ENCODE assay signal across 8 cellular contexts in genomic region chr19:18000480-18000980, GRCh38. TPM values are rescaled to one million over a fixed set of nuclear protein-coding genes. Genes with fewer than 3 reads are reported as not detected.
A peak's percentile ranks its signal among the peaks of the same experiment; 100 is the strongest.
DNase-seq lines count a peak whose midpoint lies in the region; ATAC-seq and TF ChIP-seq lines count a peak whose summit lies in the region.

No MANE protein-coding gene starts in this region.

- BruUV-seq in MCF 10A (replicated peaks; lab: Mats Ljungman, UMichigan): no TSS peak

- intact Hi-C loops in MCF 10A (cut with micrococcal nuclease): loop anchor here (10.0 kb wide), 1 partner anchor 154 kb away; the partner anchor contains the start of gene PIK3R2
- intact Hi-C loops in natural killer cell (cut with micrococcal nuclease): loop anchor here (2.0 kb wide), 2 partner anchors 44 to 68 kb away; partner anchors contain the start of gene CCDC124

- H3K27me3 ChIP-seq in CD4-positive, CD25-positive, alpha-beta regulatory T cell (ENCODE audit: control insufficient read depth, insufficient read depth, low read length): no peaks in the 10 kb centered on the region
- peaks cover 21% of the 10 kb centered on the region for H3K27me3 ChIP-seq in HUES48 (ENCODE audit: control insufficient read depth, insufficient read depth, low read length)

- no peak for DNase-seq in CD4-positive, CD25-positive, alpha-beta regulatory T cell
- DNase-seq in MCF 10A (ENCODE audit: unreplicated experiment) (no peak), natural killer cell (no peak), iPS-NIHi11 (ENCODE audit: low spot score) (no peak), kidney tubule cell (ENCODE audit: low spot score) (no peak), ACHN (no peak), mucosa of gallbladder (ENCODE audit: low spot score) (no peak)

- TF ChIP-seq CTCF in MCF 10A (IDR thresholded peaks at IDR 0.05; ENCODE audit: unreplicated experiment) (no peak), natural killer cell (IDR thresholded peaks at IDR 0.05) (no peak)

- no peaks in the 10 kb centered on the region for H3K36me3 Mint-ChIP-seq in CD4-positive, CD25-positive, alpha-beta regulatory T cell
- H3K36me3 Mint-ChIP-seq in MCF 10A (ENCODE audit: insufficient read depth, unreplicated experiment): peaks cover 13% of the 10 kb centered on the region
- no peaks in the 10 kb centered on the region for H3K36me3 Mint-ChIP-seq in natural killer cell

- peak overlapping the region; percentile 70 for H3K4me3 ChIP-seq in CD4-positive, CD25-positive, alpha-beta regulatory T cell (ENCODE audit: low read depth, low read length)
- H3K4me3 ChIP-seq in HUES48 (ENCODE audit: low read depth, low read length): peak overlapping the region; percentile 65; the same call in 1 of the 2 replicates

- POLR2A ChIA-PET in MCF 10A (lab: Yijun Ruan, JAX): interaction anchor here (0.6 to 2.4 kb wide), 6 partner anchors 55 to 191 kb away, joined by 3 to 17 read pairs (median 4); partner anchors contain the start of genes CCDC124 and RPL18A

- H3K4me3 Mint-ChIP-seq in CD4-positive, CD25-positive, alpha-beta regulatory T cell: peak overlapping the region; percentile 89 to 92 (median 91)
- H3K4me3 Mint-ChIP-seq in MCF 10A (ENCODE audit: unreplicated experiment) (peak overlapping the region; percentile 77), natural killer cell (peak overlapping the region; percentile 88)

- H3K9me3 ChIP-seq in CD4-positive, CD25-positive, alpha-beta regulatory T cell (ENCODE audit: control insufficient read depth in 2 of 2, low read length in 2 of 2): no peaks in the 10 kb centered on the region
- no peaks in the 10 kb centered on the region for H3K9me3 ChIP-seq in HUES48 (ENCODE audit: control insufficient read depth, insufficient read depth, low read length)

- H3K27ac Mint-ChIP-seq in CD4-positive, CD25-positive, alpha-beta regulatory T cell: peak overlapping the region; percentile 91 to 100 (median 99)
- peak overlapping the region; percentile 94 for H3K27ac Mint-ChIP-seq in MCF 10A (ENCODE audit: low read depth, unreplicated experiment)
- peak overlapping the region; percentile 89 to 98 for H3K27ac Mint-ChIP-seq in natural killer cell

- no peak for ATAC-seq in CD4-positive, CD25-positive, alpha-beta regulatory T cell (ENCODE audit: low read depth in 2 of 2)
- ATAC-seq in natural killer cell: no peak

- H3K36me3 ChIP-seq in CD4-positive, CD25-positive, alpha-beta regulatory T cell (ENCODE audit: control insufficient read depth, insufficient read depth, low read length): no peaks in the 10 kb centered on the region
- no peaks in the 10 kb centered on the region for H3K36me3 ChIP-seq in HUES48 (ENCODE audit: control insufficient read depth, insufficient read depth, low read length)

- H3K4me1 Mint-ChIP-seq in CD4-positive, CD25-positive, alpha-beta regulatory T cell: peaks cover 3 to 36% (median 12%) of the 10 kb centered on the region in 4 donors
- H3K4me1 Mint-ChIP-seq in MCF 10A (ENCODE audit: insufficient read depth, unreplicated experiment) (peaks cover 6% of the 10 kb centered on the region), natural killer cell (peaks cover 6 to 25% of the 10 kb centered on the region in 2 donors)

- in situ Hi-C loops in ACHN (cut with HindIII; ENCODE audit: low pct_ligation_motif_present, low pct_unique_long_range_greater_than_20kb, low sequenced_read_pairs): no loop called here

- peaks cover 27% of the 10 kb centered on the region for H3K4me1 ChIP-seq in CD4-positive, CD25-positive, alpha-beta regulatory T cell (ENCODE audit: control insufficient read depth, insufficient read depth, low read length, poor library complexity, severe bottlenecking)
- H3K4me1 ChIP-seq in HUES48 (ENCODE audit: control insufficient read depth, insufficient read depth, low read length): peaks cover 3% of the 10 kb centered on the region; the same call in 1 of the 2 replicates

- no peak overlapping the region for H3K9ac ChIP-seq in HUES48 (ENCODE audit: low read depth, low read length)

- H3K9me3 Mint-ChIP-seq in CD4-positive, CD25-positive, alpha-beta regulatory T cell: peaks cover 0 to 1% (median 0%) of the 10 kb centered on the region in 7 donors
- H3K9me3 Mint-ChIP-seq in MCF 10A (ENCODE audit: unreplicated experiment) (no peaks in the 10 kb centered on the region), natural killer cell (no peaks in the 10 kb centered on the region)

- H3K27me3 Mint-ChIP-seq in CD4-positive, CD25-positive, alpha-beta regulatory T cell: peaks cover 6% of the 10 kb centered on the region
- H3K27me3 Mint-ChIP-seq in MCF 10A (ENCODE audit: insufficient read depth, unreplicated experiment): no peaks in the 10 kb centered on the region
- H3K27me3 Mint-ChIP-seq in natural killer cell (ENCODE audit: low read depth in 2 of 2): no peaks in the 10 kb centered on the region

- CTCF ChIA-PET in MCF 10A (lab: Yijun Ruan, JAX): interaction anchor here (0.6 to 10.1 kb wide), 6 partner anchors 55 to 254 kb away, joined by 3 to 224 read pairs (median 4); partner anchors contain the start of gene CCDC124

- H3K27ac ChIP-seq in CD4-positive, CD25-positive, alpha-beta regulatory T cell (ENCODE audit: insufficient read depth, low read length, poor library complexity, severe bottlenecking): peak overlapping the region; percentile 94
- H3K27ac ChIP-seq in HUES48 (ENCODE audit: low read depth, low read length): no peak overlapping the region

RNA-seq across cellular contexts. Expression of gene ARRDC2, which starts 7.4 kb away (rescaled TPM):
- total RNA-seq in CD4-positive, CD25-positive, alpha-beta regulatory T cell: 151 TPM
- 10 to 100 TPM; 25.9 to 42.7 (median 36.2) TPM for polyA plus RNA-seq in CD4-positive, CD25-positive, alpha-beta regulatory T cell
- total RNA-seq in MCF 10A (2022) (14.1 and 18.8 TPM in 2 replicates), natural killer cell (100 to 1,000 TPM; 110 to 131 (median 121) TPM), mucosa of gallbladder (53.9 TPM)

RNA-seq across cellular contexts. Expression of gene KCNN1, which starts 33.6 kb away (rescaled TPM):
- total RNA-seq in CD4-positive, CD25-positive, alpha-beta regulatory T cell: not detected
- not detected for polyA plus RNA-seq in CD4-positive, CD25-positive, alpha-beta regulatory T cell
- not detected in 2 replicates for total RNA-seq in MCF 10A (2022)
- total RNA-seq in natural killer cell: not detected
- total RNA-seq in mucosa of gallbladder: 1.6 TPM
